In genomic region chr3:55630921-55631299, GRCh38 we compare ENCODE assay signal across 19 cellular contexts.
DNase-seq lines count a peak whose midpoint lies in the region; ATAC-seq and TF ChIP-seq lines count a peak whose summit lies in the region.
"Had no signal": no experiment of that assay in that cellular context is flagged by ENCODE, and none has a peak within 500 bp of the region (broad histone marks: within the 10 kb centered on the region; RNA-seq: fewer than 3 reads in every experiment).

No MANE protein-coding gene starts in this region.

- H3K18ac ChIP-seq in H9 (ENCODE audit: insufficient read length, low read depth, low read length): no peak overlapping the region

- no peak overlapping the region for H2AFZ ChIP-seq in SK-N-SH (ENCODE audit: low read depth)
- H2AFZ ChIP-seq in H9 (ENCODE audit: low read length): no peak overlapping the region

- H2BK5ac ChIP-seq in H9 (ENCODE audit: insufficient read length, low read length): no peak overlapping the region

- 86% methylated on average over 1 of the region's 1 CpG for WGBS in SK-N-SH (ENCODE audit: low lambda C conversion rate)
- no CpG with 5 or more reads among the region's 1 CpG for WGBS in H9 (ENCODE audit: extremely low coverage, insufficient read length, low lambda C conversion rate)

- no peaks in the 10 kb centered on the region for H4K20me1 ChIP-seq in SK-N-SH (ENCODE audit: insufficient read depth)
- H4K20me1 ChIP-seq in H9 (ENCODE audit: control insufficient read depth, insufficient read depth, insufficient read length): no peaks in the 10 kb centered on the region
- H4K20me1 ChIP-seq: BLaER1 had no signal

- no peaks in the 10 kb centered on the region for H3K27me3 Mint-ChIP-seq in H9 (ENCODE audit: low read depth)
- H3K27me3 Mint-ChIP-seq in nephron progenitor cell (ENCODE audit: low read depth, poor library complexity): no peaks in the 10 kb centered on the region

- H2BK20ac ChIP-seq in H9 (ENCODE audit: low read depth, low read length, poor library complexity, severe bottlenecking): no peak overlapping the region

- H3K4me3 ChIP-seq in SK-N-SH (ENCODE audit: low read depth in 2 of 2, low read length in 1 of 2): no peak overlapping the region
- H3K4me3 ChIP-seq: A549, BLaER1, K562 had no signal

- ATAC-seq in SK-N-SH treated with all-trans-retinoic acid at 6 μM for 48 hours: no peak
- ATAC-seq: A549; CD8-positive, alpha-beta T cell; K562 had no signal

- H3K36me3 ChIP-seq in SK-N-SH (replicated peaks in 1 of 2; ENCODE audit: control insufficient read depth in 1 of 2, insufficient read depth in 2 of 2, low read length in 1 of 2): no peaks in the 10 kb centered on the region
- H3K36me3 ChIP-seq: BLaER1 had no signal

- POLR2A ChIA-PET in SK-N-SH (lab: Yijun Ruan, JAX): no interaction called here

- TF ChIP-seq EP300 in SK-N-SH (IDR thresholded peaks at IDR 0.05; ENCODE audit: borderline replicate concordance in 1 of 2, low read depth in 1 of 2, low read length in 1 of 2): no peak

- H3K27ac Mint-ChIP-seq in H9 (no peak overlapping the region), nephron progenitor cell (peak overlapping the region; percentile 1)
- H3K27ac Mint-ChIP-seq: CD14-positive monocyte; CD8-positive, alpha-beta T cell had no signal

- H3K27ac ChIP-seq in SK-N-SH (ENCODE audit: low read depth in 2 of 2, low read length in 1 of 2) (no peak overlapping the region), H9 (ENCODE audit: insufficient read length, low read depth, low read length) (no peak overlapping the region)
- H3K27ac ChIP-seq: 22Rv1, A549, BLaER1 had no signal

- H3K9me3 Mint-ChIP-seq in H9: no peaks in the 10 kb centered on the region
- no peaks in the 10 kb centered on the region for H3K9me3 Mint-ChIP-seq in nephron progenitor cell
- H3K9me3 Mint-ChIP-seq: CD14-positive monocyte; CD8-positive, alpha-beta T cell had no signal

- no peak overlapping the region for H3K14ac ChIP-seq in H9 (ENCODE audit: insufficient read depth, low read length)

- no peaks in the 10 kb centered on the region for H3K9me3 ChIP-seq in SK-N-SH
- H3K9me3 ChIP-seq in H9 (ENCODE audit: control insufficient read depth, low read depth, low read length): no peaks in the 10 kb centered on the region
- H3K9me3 ChIP-seq: A549, BLaER1 had no signal

- no peaks in the 10 kb centered on the region for H3K79me2 ChIP-seq in SK-N-SH (ENCODE audit: insufficient read depth)
- H3K79me2 ChIP-seq in H9 (ENCODE audit: insufficient read depth, low read length): no peaks in the 10 kb centered on the region

- H4K8ac ChIP-seq in H9 (replicated peaks; ENCODE audit: insufficient read length, low read depth, low read length): no peak overlapping the region

- H4K5ac ChIP-seq in H9 (ENCODE audit: insufficient read length, low read depth, low read length): no peak overlapping the region

- no peak overlapping the region for H4K91ac ChIP-seq in H9 (ENCODE audit: insufficient read length, low read depth, low read length)

- no peak overlapping the region for H3K23ac ChIP-seq in H9 (ENCODE audit: insufficient read length, low read depth, low read length)

- no peak for TF ChIP-seq CTCF in SK-N-SH (IDR thresholded peaks at IDR 0.05)
- 0 out of 3 replicates have a peak, but pooled peaks have one; percentile 18 for TF ChIP-seq CTCF in H9 (conservative IDR thresholded peaks at IDR 0.05)
- no peak for TF ChIP-seq CTCF in nephron progenitor cell (IDR thresholded peaks at IDR 0.05)

- H3K23me2 ChIP-seq in H9 (ENCODE audit: insufficient read length, low read depth, low read length, poor library complexity, severe bottlenecking): no peaks in the 10 kb centered on the region

- H3K4me3 Mint-ChIP-seq in H9: no peak overlapping the region
- H3K4me3 Mint-ChIP-seq in nephron progenitor cell: no peak overlapping the region
- H3K4me3 Mint-ChIP-seq: CD14-positive monocyte; CD8-positive, alpha-beta T cell had no signal

- no peaks in the 10 kb centered on the region for H3K9me2 ChIP-seq in SK-N-SH

- no peak overlapping the region for H2BK12ac ChIP-seq in H9 (ENCODE audit: insufficient read length, low read depth, low read length)

- H3K36me3 Mint-ChIP-seq in H9 (ENCODE audit: insufficient read depth in 1 of 3, low read depth in 3 of 3) (no peaks in the 10 kb centered on the region), nephron progenitor cell (ENCODE audit: low read depth) (no peaks in the 10 kb centered on the region)
- H3K36me3 Mint-ChIP-seq: CD8-positive, alpha-beta T cell had no signal

- no peaks in the 10 kb centered on the region for H3F3A ChIP-seq in SK-N-SH (replicated peaks; ENCODE audit: insufficient read depth)

- H3K27me3 ChIP-seq in SK-N-SH (ENCODE audit: insufficient read depth): no peaks in the 10 kb centered on the region
- H3K27me3 ChIP-seq in H9 (ENCODE audit: insufficient read depth, low read length): no peaks in the 10 kb centered on the region
- H3K27me3 ChIP-seq: BLaER1 had no signal

- CTCF ChIA-PET in SK-N-SH (lab: Yijun Ruan, JAX): interaction anchor here (0.9 kb wide), 1 partner anchor 10 kb away, joined by 3 read pairs; no protein-coding TSS in a partner anchor

- no peak overlapping the region for H3K4ac ChIP-seq in H9 (ENCODE audit: low read depth, low read length)

- DNase-seq in SK-N-SH: no peak
- no peak for DNase-seq in H9
- peak; percentile 29 for DNase-seq in foreskin melanocyte
- no peak for DNase-seq in nephron progenitor cell
- no peak for DNase-seq in GF-D8 (lab: John Stamatoyannopoulos, UW)
- no peak for DNase-seq in NCI-H1930 (lab: John Stamatoyannopoulos, UW)
- DNase-seq in LoVo (ENCODE audit: low spot score): no peak
- DNase-seq: Calu3; CD8-positive, alpha-beta T cell; DMS79 treated with DMSO at 0.1 percent for 48 hours; EL; HCEC 1CT; IMR-90 had no signal

- H2AK5ac ChIP-seq in H9 (ENCODE audit: insufficient read length, low read length): no peak overlapping the region

- H3K4me1 ChIP-seq in SK-N-SH (ENCODE audit: control insufficient read depth in 1 of 2, insufficient read depth in 2 of 2, low read depth in 1 of 2, low read length in 1 of 2): no peaks in the 10 kb centered on the region
- H3K4me1 ChIP-seq in H9 (ENCODE audit: insufficient read depth, low read length): peaks cover 4% of the 10 kb centered on the region; the same call in 1 of the 2 replicates
- H3K4me1 ChIP-seq: A549, BLaER1 had no signal

- H3K79me1 ChIP-seq in H9 (ENCODE audit: insufficient read depth, low read depth, low read length, poor library complexity, severe bottlenecking): no peaks in the 10 kb centered on the region

- H3K4me2 ChIP-seq in SK-N-SH: no peak overlapping the region
- H3K4me2 ChIP-seq in H9 (ENCODE audit: insufficient read depth, insufficient read length, low read length): no peak overlapping the region
- H3K4me2 ChIP-seq: A549, BLaER1 had no signal

- no peak overlapping the region for H3T11ph ChIP-seq in H9 (ENCODE audit: low read length)

- H3K56ac ChIP-seq in H9 (ENCODE audit: insufficient read length, low read depth, low read length): no peak overlapping the region

- H3K9ac ChIP-seq in SK-N-SH (no peak overlapping the region), H9 (ENCODE audit: extremely low read depth, insufficient read length, low read length) (no peak overlapping the region)
- H3K9ac ChIP-seq: BLaER1 had no signal

- no peak overlapping the region for H2BK120ac ChIP-seq in H9 (ENCODE audit: low read depth, low read length, poor library complexity, severe bottlenecking)

- no peak for TF ChIP-seq RAD21 in SK-N-SH (IDR thresholded peaks at IDR 0.05; ENCODE audit: low read length)

- H3K4me1 Mint-ChIP-seq in H9 (peaks cover 7 to 8% of the 10 kb centered on the region in 2 experiments), nephron progenitor cell (peaks cover 33% of the 10 kb centered on the region)

- no peak overlapping the region for H2BK15ac ChIP-seq in H9 (ENCODE audit: low read depth, low read length)

TF ChIP-seq in SK-N-SH treated with all-trans-retinoic acid at 6 μM for 48 hours, 23 proteins besides CTCF, POLR2A, EP300 and RAD21:
- TF ChIP-seq ISL1 (CRISPR knock-in tag; IDR thresholded peaks at IDR 0.05): peak; percentile 30; the same call in 1 of the 2 replicates
- no peak for TF ChIP-seq CSDC2 (CRISPR knock-in tag; IDR thresholded peaks at IDR 0.05)

TF ChIP-seq in SK-N-SH, 30 proteins besides CTCF, POLR2A, EP300 and RAD21:
- TF ChIP-seq CHD2 (IDR thresholded peaks at IDR 0.05; ENCODE audit: low read length, partially characterized antibody) (no peak), TAF1 (IDR thresholded peaks at IDR 0.05; ENCODE audit: borderline replicate concordance, low read depth, low read length) (no peak), TCF12 (IDR thresholded peaks at IDR 0.05) (no peak), SMC3 (IDR thresholded peaks at IDR 0.05; ENCODE audit: low read depth, low read length) (no peak), GATA2 (CRISPR knock-in tag; IDR thresholded peaks at IDR 0.05) (no peak), RXRA (IDR thresholded peaks at IDR 0.05; ENCODE audit: borderline replicate concordance, low read depth) (no peak), ELF1 (IDR thresholded peaks at IDR 0.05) (no peak), EZH2phosphoT487 (IDR thresholded peaks at IDR 0.05; ENCODE audit: borderline replicate concordance, low read depth) (no peak), JUND (IDR thresholded peaks at IDR 0.05) (no peak), USF1 (IDR thresholded peaks at IDR 0.05; ENCODE audit: borderline replicate concordance, low read depth) (no peak)
